ENCODE assay signal across 1 cellular context in the genomic region with DNA sequence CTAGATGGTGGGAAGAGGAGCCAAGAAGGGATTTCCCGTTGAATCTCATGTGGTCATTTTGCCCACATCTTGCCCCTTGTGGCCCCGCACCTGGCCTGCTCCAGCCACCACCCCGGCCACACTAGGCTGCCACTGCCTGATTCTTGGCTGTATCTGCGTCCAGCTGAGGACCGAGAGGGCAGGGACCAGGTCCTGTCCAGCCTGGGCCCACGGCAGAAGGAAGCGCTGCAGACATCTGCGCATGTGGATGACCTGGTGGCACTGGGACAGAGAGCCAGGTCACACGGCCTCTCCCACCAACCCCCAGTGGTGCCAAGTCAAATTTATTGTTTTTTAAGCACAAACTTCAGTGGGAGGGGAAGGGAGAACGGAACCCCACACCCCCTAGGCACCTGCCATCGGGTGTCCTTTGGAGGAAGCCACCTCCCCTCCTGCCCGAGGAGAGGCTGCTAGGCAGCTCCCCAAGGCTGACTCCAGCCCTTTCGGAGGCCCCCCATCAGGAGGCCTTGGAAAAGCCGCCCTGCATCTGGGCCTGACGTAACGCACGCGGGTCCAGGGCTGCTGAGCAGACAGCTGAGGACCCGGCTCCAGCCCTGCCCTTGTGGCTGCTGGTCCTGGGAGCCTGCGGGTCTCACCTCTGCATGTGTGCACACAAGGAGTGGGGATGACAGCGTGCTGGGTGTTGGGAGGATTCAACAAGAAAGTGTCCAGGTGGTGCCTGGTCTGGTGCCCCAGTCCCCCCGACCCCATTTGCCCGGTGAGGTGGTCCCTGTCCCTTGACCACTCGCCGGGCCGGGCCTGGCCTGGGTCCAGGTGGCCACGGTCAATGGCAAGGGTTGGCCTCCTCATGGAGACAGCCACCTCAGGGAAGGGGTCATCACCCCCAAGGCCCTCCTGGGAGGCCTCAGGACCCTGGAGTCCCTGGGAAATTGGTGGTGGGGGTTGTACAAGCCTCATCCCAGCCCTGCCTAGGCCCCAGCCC.
TF ChIP-seq lines count a peak whose summit lies in the region.

No MANE protein-coding gene starts in this region.

TF ChIP-seq in H1, 55 proteins besides CTCF, POLR2A, EP300 and RAD21:
- TF ChIP-seq HDAC2 (IDR thresholded peaks at IDR 0.05; ENCODE audit: borderline replicate concordance in 1 of 2, low read depth in 2 of 2, low read length in 2 of 2) = no peak
- no peak for TF ChIP-seq SP4 (IDR thresholded peaks at IDR 0.05; ENCODE audit: low read length)
- TF ChIP-seq, protein P1, sequence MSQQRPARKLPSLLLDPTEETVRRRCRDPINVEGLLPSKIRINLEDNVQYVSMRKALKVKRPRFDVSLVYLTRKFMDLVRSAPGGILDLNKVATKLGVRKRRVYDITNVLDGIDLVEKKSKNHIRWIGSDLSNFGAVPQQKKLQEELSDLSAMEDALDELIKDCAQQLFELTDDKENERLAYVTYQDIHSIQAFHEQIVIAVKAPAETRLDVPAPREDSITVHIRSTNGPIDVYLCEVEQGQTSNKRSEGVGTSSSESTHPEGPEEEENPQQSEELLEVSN (IDR thresholded peaks at IDR 0.05) = no peak
- TF ChIP-seq PHF8 (conservative IDR thresholded peaks at IDR 0.05; ENCODE audit: low read depth, low read length) = no peak
- TF ChIP-seq TBP (IDR thresholded peaks at IDR 0.05; ENCODE audit: low read depth, low read length) = no peak
- TF ChIP-seq CBX5 (IDR thresholded peaks at IDR 0.05; ENCODE audit: low read depth, low read length) = no peak
- no peak for TF ChIP-seq ATF3 (IDR thresholded peaks at IDR 0.05; ENCODE audit: insufficient read depth, low read depth, low read length)
